20 cellular contexts compared by ENCODE assay signal in the genomic region with DNA sequence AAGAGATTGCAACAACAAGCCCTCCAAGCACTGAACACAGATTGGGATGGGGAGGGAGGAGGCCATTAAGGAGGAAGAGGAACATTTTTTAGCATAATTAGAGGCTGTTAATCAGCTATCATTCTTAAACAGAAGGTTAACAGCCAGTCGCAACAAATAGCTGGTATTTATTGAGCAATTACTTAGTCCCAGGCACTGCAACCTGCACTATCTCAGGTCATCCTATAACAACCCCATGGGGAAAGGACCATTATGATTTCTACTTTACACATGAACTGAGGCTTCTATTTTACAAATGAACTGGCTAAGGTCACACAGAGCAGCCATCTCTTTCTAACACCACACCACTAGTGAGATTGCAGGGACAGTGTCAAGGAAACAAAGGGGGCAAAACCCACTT. TPM values are rescaled to one million over a fixed set of nuclear protein-coding genes. Genes with fewer than 3 reads are reported as not detected.
DNase-seq lines count a peak whose midpoint lies in the region; ATAC-seq and TF ChIP-seq lines count a peak whose summit lies in the region.
"Had no signal": no experiment of that assay in that cellular context is flagged by ENCODE, and none has a peak within 500 bp of the region (broad histone marks: within the 10 kb centered on the region; RNA-seq: fewer than 3 reads in every experiment).

No MANE protein-coding gene starts in this region.

- CTCF ChIA-PET in activated CD4-positive, alpha-beta T cell treated with anti-CD3 and anti-CD28 coated beads, Interleukin-2, amount 10 ng/mL, durations not matched to agents 7 days and 5 days (lab: Charles Lee) = interaction anchor here (0.6 to 1.3 kb wide), 3 partner anchors 10 to 138 kb away, joined by 3 read pairs; no protein-coding TSS in a partner anchor
- CTCF ChIA-PET in HCT116 (lab: Charles Lee) = no interaction called here

- H3K27me3 ChIP-seq in HCT116 (ENCODE audit: insufficient read depth, low read length) = no peaks in the 10 kb centered on the region
- no peaks in the 10 kb centered on the region for H3K27me3 ChIP-seq in H7 (ENCODE audit: control insufficient read depth, insufficient read depth, low read length)

- RAD21 ChIA-PET in HCT116 (lab: Charles Lee; ENCODE audit: low non-redundant PET in 1 of 2, low total read pairs in 2 of 2, uncharacterized antibody in 2 of 2, unreplicated experiment in 2 of 2) = no interaction called here

- no peak for TF ChIP-seq RAD21 in HCT116 (IDR thresholded peaks at IDR 0.05; ENCODE audit: low read depth)

- H3K79me2 ChIP-seq in HCT116 (ENCODE audit: insufficient read depth, low read length) = peaks cover 96% of the 10 kb centered on the region

- H3K4me3 ChIP-seq in HCT116 (replicated peaks in 1 of 2; ENCODE audit: low read depth in 1 of 2, low read length in 2 of 2) (no peak overlapping the region), H7 (ENCODE audit: insufficient read depth, low read depth, low read length) (no peak overlapping the region)

- H2AFZ ChIP-seq in HCT116 (ENCODE audit: low read depth, low read length, poor library complexity, severe bottlenecking) = no peak overlapping the region

- no peaks in the 10 kb centered on the region for H4K20me1 ChIP-seq in HCT116 (ENCODE audit: insufficient read depth)

- no peaks in the 10 kb centered on the region for H3K9me3 ChIP-seq in HCT116 (ENCODE audit: control insufficient read depth in 1 of 2, insufficient read depth in 1 of 2, low read depth in 1 of 2, low read length in 2 of 2)

- peak overlapping the region; percentile 27 for H3K27ac Mint-ChIP-seq in activated CD4-positive, alpha-beta T cell treated with anti-CD3 and anti-CD28 coated beads, Interleukin-2, amount 10 ng/mL, durations not matched to agents 7 days and 5 days
- peak overlapping the region; percentile 72 for H3K27ac Mint-ChIP-seq in dendritic cell treated with granulocyte-macrophage colony-stimulating factor and Interleukin-4, amounts not matched to agents 40 ng/mL and 50 ng/mL, for 4 days
- peak overlapping the region; percentile 17 for H3K27ac Mint-ChIP-seq in progenitor cell of endocrine pancreas
- H3K27ac Mint-ChIP-seq: B cell had no signal

- intact Hi-C loops in HCT116 (cut with micrococcal nuclease) = no loop called here
- intact Hi-C loops in dendritic cell treated with granulocyte-macrophage colony-stimulating factor and Interleukin-4, amounts not matched to agents 40 ng/mL and 50 ng/mL, for 4 days (cut with micrococcal nuclease) = no loop called here

- H3K4me1 Mint-ChIP-seq in activated CD4-positive, alpha-beta T cell treated with anti-CD3 and anti-CD28 coated beads, Interleukin-2, amount 10 ng/mL, durations not matched to agents 7 days and 5 days = peaks cover 45% of the 10 kb centered on the region
- peaks cover 92% of the 10 kb centered on the region for H3K4me1 Mint-ChIP-seq in dendritic cell treated with granulocyte-macrophage colony-stimulating factor and Interleukin-4, amounts not matched to agents 40 ng/mL and 50 ng/mL, for 4 days (ENCODE audit: low read depth)
- peaks cover 2% of the 10 kb centered on the region for H3K4me1 Mint-ChIP-seq in progenitor cell of endocrine pancreas (ENCODE audit: low read depth)

- no peak overlapping the region for H3K4me2 ChIP-seq in HCT116 (ENCODE audit: low read length)

- no peak overlapping the region for H3K27ac ChIP-seq in HCT116 (ENCODE audit: low read depth, low read length)

- BruUV-seq in HCT116 (replicated peaks; lab: Mats Ljungman, UMichigan) = TSS peak; percentile 35

- ATAC-seq in HCT116 = no peak

- H3K27me3 Mint-ChIP-seq in activated CD4-positive, alpha-beta T cell treated with anti-CD3 and anti-CD28 coated beads, Interleukin-2, amount 10 ng/mL, durations not matched to agents 7 days and 5 days = no peaks in the 10 kb centered on the region
- no peaks in the 10 kb centered on the region for H3K27me3 Mint-ChIP-seq in dendritic cell treated with granulocyte-macrophage colony-stimulating factor and Interleukin-4, amounts not matched to agents 40 ng/mL and 50 ng/mL, for 4 days
- no peaks in the 10 kb centered on the region for H3K27me3 Mint-ChIP-seq in progenitor cell of endocrine pancreas
- H3K27me3 Mint-ChIP-seq: B cell had no signal

- H3K9me2 ChIP-seq in HCT116 (ENCODE audit: insufficient read depth) = no peaks in the 10 kb centered on the region

- DNase-seq in activated CD4-positive, alpha-beta T cell treated with anti-CD3 and anti-CD28 coated beads, Interleukin-2, amount 10 ng/mL, durations not matched to agents 7 days and 5 days = no peak
- DNase-seq in activated CD4-positive, alpha-beta T cell treated with anti-CD3 and anti-CD28 coated beads for 1 hour = no peak
- no peak for DNase-seq in HCT116 (ENCODE audit: low read depth, low spot score)
- DNase-seq in progenitor cell of endocrine pancreas (ENCODE audit: low spot score, unreplicated experiment) = no peak
- DNase-seq in NCI-H748 treated with DMSO at 0.1 percent for 48 hours (lab: John Stamatoyannopoulos, UW) = no peak
- no peak for DNase-seq in H7
- no peak for DNase-seq in NCI-H146 (lab: John Stamatoyannopoulos, UW)
- DNase-seq: 8988T, DMS53, EL, GOT3, NCI-H1048, NCI-H1436, NCI-H2029 treated with DMSO at 0.1 percent for 48 hours, NCI-H2171 treated with DMSO at 0.1 percent for 48 hours, NCI-H446, NCI-H69, Right ventricle myocardium superior had no signal

- H3K4me1 ChIP-seq in HCT116 (ENCODE audit: control insufficient read depth in 1 of 2, insufficient read depth in 2 of 2, low read length in 2 of 2) = peaks cover 5 to 7% of the 10 kb centered on the region in 2 experiments

- TF ChIP-seq CTCF in HCT116 (IDR thresholded peaks at IDR 0.05 in 2 of 3, conservative IDR thresholded peaks at IDR 0.05 in 1 of 3; ENCODE audit: borderline replicate concordance in 1 of 3, insufficient read depth in 1 of 3, low read depth in 2 of 3, low read length in 2 of 3) (no peak), progenitor cell of endocrine pancreas (IDR thresholded peaks at IDR 0.05; ENCODE audit: unreplicated experiment) (no peak)

- 0 out of 4 replicates have a peak, but pooled peaks cover 0 to 3% of the 10 kb centered on the region in 2 experiments for H3K36me3 ChIP-seq in HCT116 (ENCODE audit: control insufficient read depth in 1 of 2, insufficient read depth in 2 of 2, low read length in 2 of 2)
- H3K36me3 ChIP-seq in H7 (replicated peaks; ENCODE audit: control insufficient read depth, insufficient read depth, low read length) = peaks cover 2% of the 10 kb centered on the region

- no peak overlapping the region for H3K9ac ChIP-seq in HCT116 (ENCODE audit: low read length)

- POLR2A ChIA-PET in activated CD4-positive, alpha-beta T cell treated with anti-CD3 and anti-CD28 coated beads, Interleukin-2, amount 10 ng/mL, durations not matched to agents 7 days and 5 days (lab: Charles Lee) = no interaction called here
- POLR2A ChIA-PET in HCT116 (lab: Charles Lee) = no interaction called here

- TF ChIP-seq POLR2A in HCT116 (IDR thresholded peaks at IDR 0.05; ENCODE audit: borderline replicate concordance, extremely low read depth, insufficient read depth, insufficient read length) = no peak

- no peak overlapping the region for H3K4me3 Mint-ChIP-seq in activated CD4-positive, alpha-beta T cell treated with anti-CD3 and anti-CD28 coated beads, Interleukin-2, amount 10 ng/mL, durations not matched to agents 7 days and 5 days
- H3K4me3 Mint-ChIP-seq in dendritic cell treated with granulocyte-macrophage colony-stimulating factor and Interleukin-4, amounts not matched to agents 40 ng/mL and 50 ng/mL, for 4 days = no peak overlapping the region
- H3K4me3 Mint-ChIP-seq in progenitor cell of endocrine pancreas (ENCODE audit: low read depth) = no peak overlapping the region
- H3K4me3 Mint-ChIP-seq: B cell had no signal

- H3K36me3 Mint-ChIP-seq in activated CD4-positive, alpha-beta T cell treated with anti-CD3 and anti-CD28 coated beads, Interleukin-2, amount 10 ng/mL, durations not matched to agents 7 days and 5 days (ENCODE audit: low read depth) = peaks cover 45% of the 10 kb centered on the region
- peaks cover 87% of the 10 kb centered on the region for H3K36me3 Mint-ChIP-seq in dendritic cell treated with granulocyte-macrophage colony-stimulating factor and Interleukin-4, amounts not matched to agents 40 ng/mL and 50 ng/mL, for 4 days (ENCODE audit: low read depth)
- H3K36me3 Mint-ChIP-seq in progenitor cell of endocrine pancreas (ENCODE audit: insufficient read depth) = peaks cover 2% of the 10 kb centered on the region

- no peaks in the 10 kb centered on the region for H3K9me3 Mint-ChIP-seq in activated CD4-positive, alpha-beta T cell treated with anti-CD3 and anti-CD28 coated beads, Interleukin-2, amount 10 ng/mL, durations not matched to agents 7 days and 5 days
- H3K9me3 Mint-ChIP-seq in dendritic cell treated with granulocyte-macrophage colony-stimulating factor and Interleukin-4, amounts not matched to agents 40 ng/mL and 50 ng/mL, for 4 days = no peaks in the 10 kb centered on the region
- no peaks in the 10 kb centered on the region for H3K9me3 Mint-ChIP-seq in progenitor cell of endocrine pancreas (ENCODE audit: low read depth)

TF ChIP-seq in HCT116, 20 proteins besides CTCF, POLR2A, EP300 and RAD21:
- TF ChIP-seq EZH2phosphoT487 (IDR thresholded peaks at IDR 0.05; ENCODE audit: borderline replicate concordance) = no peak
- no peak for TF ChIP-seq ZFX (IDR thresholded peaks at IDR 0.05)
- TF ChIP-seq CBX3 (IDR thresholded peaks at IDR 0.05; ENCODE audit: low read depth) = no peak
- no peak for TF ChIP-seq SRF (IDR thresholded peaks at IDR 0.05; ENCODE audit: low read depth)

RNA-seq across cellular contexts. Expression of a gene that starts 10.4 kb away (rescaled TPM):
- total RNA-seq in activated CD4-positive, alpha-beta T cell treated with anti-CD3 and anti-CD28 coated beads, Interleukin-2, amount 10 ng/mL, durations not matched to agents 7 days and 5 days = 10 to 100 TPM; 76.5 TPM
- total RNA-seq in HCT116 (2021; ENCODE audit: unreplicated experiment) (57.1 TPM), progenitor cell of endocrine pancreas (36.7 and 38.1 TPM in 2 replicates)
- 39.1 and 45.1 TPM in 2 replicates for polyA plus RNA-seq in HCT116 (2012)
- 38.4 and 42.8 TPM in 2 replicates for total RNA-seq in H7 (2014; rRNA removed; shearing (Covaris generic))

Comparison
In these comparisons a context has a peak if more than half of its experiments do, and no peak if none do; other contexts are left out.
1. H3K27ac Mint-ChIP-seq: peak in every context shown above with its lines; median percentile 72 in dendritic cell treated with granulocyte-macrophage colony-stimulating factor and Interleukin-4, amounts not matched to agents 40 ng/mL and 50 ng/mL, for 4 days; 27 in activated CD4-positive, alpha-beta T cell treated with anti-CD3 and anti-CD28 coated beads, Interleukin-2, amount 10 ng/mL, durations not matched to agents 7 days and 5 days; 17 in progenitor cell of endocrine pancreas.